1 cellular context compared by ENCODE assay signal in genomic region chr1:28112388-28113311, GRCh38.
A peak's percentile ranks its signal among the peaks of the same experiment; 100 is the strongest.
TF ChIP-seq lines count a peak whose summit lies in the region.

No MANE protein-coding gene starts in this region.

TF ChIP-seq in K562, 482 proteins besides CTCF, POLR2A, EP300 and RAD21 (continued from another document and continues in another):
- TF ChIP-seq MTA3 (IDR thresholded peaks at IDR 0.05; ENCODE audit: borderline replicate concordance) (0 out of 2 replicates have a peak, but pooled peaks have one; percentile 57), KDM1A (IDR thresholded peaks at IDR 0.05) (peak; percentile 40; a peak in 1 of 4 replicates), RNF2 (IDR thresholded peaks at IDR 0.05) (no peak), PRDM10 (IDR thresholded peaks at IDR 0.05; ENCODE audit: partially characterized antibody) (peak; percentile 36), ZNF76 (CRISPR knock-in tag; IDR thresholded peaks at IDR 0.05; ENCODE audit: borderline replicate concordance) (0 out of 2 replicates have a peak, but pooled peaks have one; percentile 22), COPS2 (conservative IDR thresholded peaks at IDR 0.05) (no peak), TEAD1 (CRISPR knock-in tag; IDR thresholded peaks at IDR 0.05) (no peak), NRF1 (conservative IDR thresholded peaks at IDR 0.05 in 1 of 2, IDR thresholded peaks at IDR 0.05 in 1 of 2) (peak in 1 of 2 experiments; percentile 27; a peak in 1 of 4 replicates), ATF1 (CRISPR knock-in tag; IDR thresholded peaks at IDR 0.05) (no peak), ATF1 (tag; IDR thresholded peaks at IDR 0.05) (peak; percentile 60; the same call in 1 of the 2 replicates), SREBF2 (CRISPR knock-in tag; IDR thresholded peaks at IDR 0.05) (peak; percentile 61; the same call in 1 of the 2 replicates), MAZ (CRISPR knock-in tag; conservative IDR thresholded peaks at IDR 0.05 in 1 of 2, IDR thresholded peaks at IDR 0.05 in 1 of 2) (0 out of 4 replicates have a peak, but pooled peaks of 1 of the 2 experiments have one; percentile 43), HDAC2 (IDR thresholded peaks at IDR 0.05) (0 out of 2 replicates have a peak, but pooled peaks have one; percentile 56), MYC (IDR thresholded peaks at IDR 0.05; ENCODE audit: low read depth, low read length) (peak; percentile 57; the same call in 1 of the 2 replicates), MYC (CRISPR knock-in tag; IDR thresholded peaks at IDR 0.05; ENCODE audit: borderline replicate concordance, low read depth) (no peak), ZNF584 (CRISPR knock-in tag; IDR thresholded peaks at IDR 0.05; ENCODE audit: low read depth) (no peak), DEAF1 (CRISPR knock-in tag; IDR thresholded peaks at IDR 0.05) (0 out of 2 replicates have a peak, but pooled peaks have one; percentile 32), TAF7 (tag; IDR thresholded peaks at IDR 0.05) (0 out of 2 replicates have a peak, but pooled peaks have one; percentile 40), KLF16 (IDR thresholded peaks at IDR 0.05) (0 out of 2 replicates have a peak, but pooled peaks have one; percentile 42), TOE1 (IDR thresholded peaks at IDR 0.05; ENCODE audit: borderline replicate concordance) (0 out of 2 replicates have a peak, but pooled peaks have one; percentile 39), TOE1 (CRISPR knock-in tag; IDR thresholded peaks at IDR 0.05; ENCODE audit: borderline replicate concordance, low read depth) (no peak), POLR2G (IDR thresholded peaks at IDR 0.05; ENCODE audit: low read depth, low read length) (no peak), SMARCA4 (IDR thresholded peaks at IDR 0.05) (peak; percentile 77; the same call in 1 of the 2 replicates), PATZ1 (CRISPR knock-in tag; IDR thresholded peaks at IDR 0.05; ENCODE audit: borderline replicate concordance) (no peak), ZNF184 (CRISPR knock-in tag; IDR thresholded peaks at IDR 0.05) (no peak), ZNF695 (CRISPR knock-in tag; IDR thresholded peaks at IDR 0.05) (no peak), CC2D1A (IDR thresholded peaks at IDR 0.05) (peak; percentile 14; the same call in 1 of the 2 replicates), ELF4 (CRISPR knock-in tag; IDR thresholded peaks at IDR 0.05) (no peak), POLR2AphosphoS2 (IDR thresholded peaks at IDR 0.05; ENCODE audit: low read length) (no peak), STAT6 (CRISPR knock-in tag; IDR thresholded peaks at IDR 0.05) (no peak), ATF4 (CRISPR knock-in tag; IDR thresholded peaks at IDR 0.05) (0 out of 2 replicates have a peak, but pooled peaks have one; percentile 17), RB1 (IDR thresholded peaks at IDR 0.05; ENCODE audit: low read depth) (0 out of 2 replicates have a peak, but pooled peaks have one; percentile 35), OTX1 (CRISPR knock-in tag; IDR thresholded peaks at IDR 0.05) (no peak), ZNF764 (CRISPR knock-in tag; IDR thresholded peaks at IDR 0.05; ENCODE audit: low read depth) (peak; percentile 98)
- TF ChIP-seq, protein P1, sequence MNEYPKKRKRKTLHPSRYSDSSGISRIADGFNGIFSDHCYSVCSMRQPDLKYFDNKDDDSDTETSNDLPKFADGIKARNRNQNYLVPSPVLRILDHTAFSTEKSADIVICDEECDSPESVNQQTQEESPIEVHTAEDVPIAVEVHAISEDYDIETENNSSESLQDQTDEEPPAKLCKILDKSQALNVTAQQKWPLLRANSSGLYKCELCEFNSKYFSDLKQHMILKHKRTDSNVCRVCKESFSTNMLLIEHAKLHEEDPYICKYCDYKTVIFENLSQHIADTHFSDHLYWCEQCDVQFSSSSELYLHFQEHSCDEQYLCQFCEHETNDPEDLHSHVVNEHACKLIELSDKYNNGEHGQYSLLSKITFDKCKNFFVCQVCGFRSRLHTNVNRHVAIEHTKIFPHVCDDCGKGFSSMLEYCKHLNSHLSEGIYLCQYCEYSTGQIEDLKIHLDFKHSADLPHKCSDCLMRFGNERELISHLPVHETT (CRISPR knock-in tag; conservative IDR thresholded peaks at IDR 0.05 in 1 of 2, IDR thresholded peaks at IDR 0.05 in 1 of 2) = peak in 1 of 2 experiments; percentile 62; a peak in 1 of 4 replicates
- TF ChIP-seq, protein P2, sequence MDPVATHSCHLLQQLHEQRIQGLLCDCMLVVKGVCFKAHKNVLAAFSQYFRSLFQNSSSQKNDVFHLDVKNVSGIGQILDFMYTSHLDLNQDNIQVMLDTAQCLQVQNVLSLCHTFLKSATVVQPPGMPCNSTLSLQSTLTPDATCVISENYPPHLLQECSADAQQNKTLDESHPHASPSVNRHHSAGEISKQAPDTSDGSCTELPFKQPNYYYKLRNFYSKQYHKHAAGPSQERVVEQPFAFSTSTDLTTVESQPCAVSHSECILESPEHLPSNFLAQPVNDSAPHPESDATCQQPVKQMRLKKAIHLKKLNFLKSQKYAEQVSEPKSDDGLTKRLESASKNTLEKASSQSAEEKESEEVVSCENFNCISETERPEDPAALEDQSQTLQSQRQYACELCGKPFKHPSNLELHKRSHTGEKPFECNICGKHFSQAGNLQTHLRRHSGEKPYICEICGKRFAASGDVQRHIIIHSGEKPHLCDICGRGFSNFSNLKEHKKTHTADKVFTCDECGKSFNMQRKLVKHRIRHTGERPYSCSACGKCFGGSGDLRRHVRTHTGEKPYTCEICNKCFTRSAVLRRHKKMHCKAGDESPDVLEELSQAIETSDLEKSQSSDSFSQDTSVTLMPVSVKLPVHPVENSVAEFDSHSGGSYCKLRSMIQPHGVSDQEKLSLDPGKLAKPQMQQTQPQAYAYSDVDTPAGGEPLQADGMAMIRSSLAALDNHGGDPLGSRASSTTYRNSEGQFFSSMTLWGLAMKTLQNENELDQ (CRISPR knock-in tag; IDR thresholded peaks at IDR 0.05; ENCODE audit: borderline replicate concordance) = no peak
- TF ChIP-seq, protein P3, sequence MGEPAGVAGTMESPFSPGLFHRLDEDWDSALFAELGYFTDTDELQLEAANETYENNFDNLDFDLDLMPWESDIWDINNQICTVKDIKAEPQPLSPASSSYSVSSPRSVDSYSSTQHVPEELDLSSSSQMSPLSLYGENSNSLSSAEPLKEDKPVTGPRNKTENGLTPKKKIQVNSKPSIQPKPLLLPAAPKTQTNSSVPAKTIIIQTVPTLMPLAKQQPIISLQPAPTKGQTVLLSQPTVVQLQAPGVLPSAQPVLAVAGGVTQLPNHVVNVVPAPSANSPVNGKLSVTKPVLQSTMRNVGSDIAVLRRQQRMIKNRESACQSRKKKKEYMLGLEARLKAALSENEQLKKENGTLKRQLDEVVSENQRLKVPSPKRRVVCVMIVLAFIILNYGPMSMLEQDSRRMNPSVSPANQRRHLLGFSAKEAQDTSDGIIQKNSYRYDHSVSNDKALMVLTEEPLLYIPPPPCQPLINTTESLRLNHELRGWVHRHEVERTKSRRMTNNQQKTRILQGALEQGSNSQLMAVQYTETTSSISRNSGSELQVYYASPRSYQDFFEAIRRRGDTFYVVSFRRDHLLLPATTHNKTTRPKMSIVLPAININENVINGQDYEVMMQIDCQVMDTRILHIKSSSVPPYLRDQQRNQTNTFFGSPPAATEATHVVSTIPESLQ (CRISPR knock-in tag; IDR thresholded peaks at IDR 0.05) = 0 out of 2 replicates have a peak, but pooled peaks have one; percentile 74
- TF ChIP-seq, protein P4, sequence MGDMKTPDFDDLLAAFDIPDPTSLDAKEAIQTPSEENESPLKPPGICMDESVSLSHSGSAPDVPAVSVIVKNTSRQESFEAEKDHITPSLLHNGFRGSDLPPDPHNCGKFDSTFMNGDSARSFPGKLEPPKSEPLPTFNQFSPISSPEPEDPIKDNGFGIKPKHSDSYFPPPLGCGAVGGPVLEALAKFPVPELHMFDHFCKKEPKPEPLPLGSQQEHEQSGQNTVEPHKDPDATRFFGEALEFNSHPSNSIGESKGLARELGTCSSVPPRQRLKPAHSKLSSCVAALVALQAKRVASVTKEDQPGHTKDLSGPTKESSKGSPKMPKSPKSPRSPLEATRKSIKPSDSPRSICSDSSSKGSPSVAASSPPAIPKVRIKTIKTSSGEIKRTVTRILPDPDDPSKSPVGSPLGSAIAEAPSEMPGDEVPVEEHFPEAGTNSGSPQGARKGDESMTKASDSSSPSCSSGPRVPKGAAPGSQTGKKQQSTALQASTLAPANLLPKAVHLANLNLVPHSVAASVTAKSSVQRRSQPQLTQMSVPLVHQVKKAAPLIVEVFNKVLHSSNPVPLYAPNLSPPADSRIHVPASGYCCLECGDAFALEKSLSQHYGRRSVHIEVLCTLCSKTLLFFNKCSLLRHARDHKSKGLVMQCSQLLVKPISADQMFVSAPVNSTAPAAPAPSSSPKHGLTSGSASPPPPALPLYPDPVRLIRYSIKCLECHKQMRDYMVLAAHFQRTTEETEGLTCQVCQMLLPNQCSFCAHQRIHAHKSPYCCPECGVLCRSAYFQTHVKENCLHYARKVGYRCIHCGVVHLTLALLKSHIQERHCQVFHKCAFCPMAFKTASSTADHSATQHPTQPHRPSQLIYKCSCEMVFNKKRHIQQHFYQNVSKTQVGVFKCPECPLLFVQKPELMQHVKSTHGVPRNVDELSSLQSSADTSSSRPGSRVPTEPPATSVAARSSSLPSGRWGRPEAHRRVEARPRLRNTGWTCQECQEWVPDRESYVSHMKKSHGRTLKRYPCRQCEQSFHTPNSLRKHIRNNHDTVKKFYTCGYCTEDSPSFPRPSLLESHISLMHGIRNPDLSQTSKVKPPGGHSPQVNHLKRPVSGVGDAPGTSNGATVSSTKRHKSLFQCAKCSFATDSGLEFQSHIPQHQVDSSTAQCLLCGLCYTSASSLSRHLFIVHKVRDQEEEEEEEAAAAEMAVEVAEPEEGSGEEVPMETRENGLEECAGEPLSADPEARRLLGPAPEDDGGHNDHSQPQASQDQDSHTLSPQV (IDR thresholded peaks at IDR 0.05) = peak; percentile 72
